8 cellular contexts compared by ENCODE assay signal in the genomic region with DNA sequence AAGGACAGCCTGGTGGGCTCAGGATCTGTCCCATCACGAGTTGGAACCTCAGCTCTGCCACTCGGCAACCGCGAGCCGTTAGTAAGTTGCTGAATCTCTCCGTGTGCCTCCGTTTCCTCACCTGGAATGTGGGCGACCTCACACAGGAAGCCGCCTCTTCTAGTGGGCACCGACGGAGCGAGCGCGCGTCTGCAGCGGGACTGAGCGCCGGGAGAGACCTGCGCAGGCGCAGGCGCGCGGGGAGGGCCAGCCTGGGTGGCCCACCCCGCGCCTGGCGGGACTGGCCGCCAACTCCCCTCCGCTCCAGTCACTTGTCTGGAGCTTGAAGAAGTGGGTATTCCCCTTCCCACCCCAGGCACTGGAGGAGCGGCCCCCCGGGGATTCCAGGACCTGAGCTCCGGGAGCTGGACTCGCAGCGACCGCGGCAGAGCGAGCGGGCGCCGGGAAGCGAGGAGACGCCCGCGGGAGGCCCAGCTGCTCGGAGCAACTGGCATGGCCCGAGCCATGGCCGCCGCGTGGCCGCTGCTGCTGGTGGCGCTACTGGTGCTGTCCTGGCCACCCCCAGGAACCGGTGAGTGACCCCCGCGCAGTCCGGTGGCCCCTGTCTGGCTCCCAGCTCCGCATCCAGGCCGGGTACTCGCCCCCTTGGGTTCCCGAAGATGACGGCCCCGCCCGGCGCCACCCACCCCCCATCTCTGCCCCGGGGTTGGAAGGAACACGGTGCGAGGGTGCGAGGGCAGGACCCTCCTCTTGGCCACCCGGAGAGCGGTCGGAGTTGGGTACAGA. TPM values are rescaled to one million over a fixed set of nuclear protein-coding genes. Genes with fewer than 3 reads are reported as not detected.
DNase-seq lines count a peak whose midpoint lies in the region; ATAC-seq and TF ChIP-seq lines count a peak whose summit lies in the region.

A gene with protein sequence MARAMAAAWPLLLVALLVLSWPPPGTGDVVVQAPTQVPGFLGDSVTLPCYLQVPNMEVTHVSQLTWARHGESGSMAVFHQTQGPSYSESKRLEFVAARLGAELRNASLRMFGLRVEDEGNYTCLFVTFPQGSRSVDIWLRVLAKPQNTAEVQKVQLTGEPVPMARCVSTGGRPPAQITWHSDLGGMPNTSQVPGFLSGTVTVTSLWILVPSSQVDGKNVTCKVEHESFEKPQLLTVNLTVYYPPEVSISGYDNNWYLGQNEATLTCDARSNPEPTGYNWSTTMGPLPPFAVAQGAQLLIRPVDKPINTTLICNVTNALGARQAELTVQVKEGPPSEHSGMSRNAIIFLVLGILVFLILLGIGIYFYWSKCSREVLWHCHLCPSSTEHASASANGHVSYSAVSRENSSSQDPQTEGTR (plus strand): TSS at position 306 of the 786 bp plus-strand sequence. CDS start 187 bp downstream, at position 493.

- peak; percentile 96 to 97 for ATAC-seq in lower lobe of right lung

- no peaks in the 10 kb centered on the region for H3K4me1 ChIP-seq in endodermal cell (ENCODE audit: control insufficient read depth, insufficient read depth, low read length)
- H3K4me1 ChIP-seq in lower lobe of right lung: peaks cover 33% of the 10 kb centered on the region

- TF ChIP-seq CTCF in endodermal cell (conservative IDR thresholded peaks at IDR 0.05) (peak; percentile 22), lower lobe of right lung (IDR thresholded peaks at IDR 0.05) (no peak)

- H3K4me3 Mint-ChIP-seq in endodermal cell: peak within 1 kb of the TSS; percentile 82

- H3K27me3 Mint-ChIP-seq in endodermal cell (ENCODE audit: insufficient read depth): peaks cover 17% of the 10 kb centered on the region

- intact Hi-C loops in lower lobe of right lung (cut with DNase I): no loop called here

- H3K36me3 ChIP-seq in endodermal cell (ENCODE audit: control insufficient read depth, insufficient read depth, low read length) (peaks cover 18% of the 10 kb centered on the region), lower lobe of right lung (peaks cover 12% of the 10 kb centered on the region)

- H3K4me3 ChIP-seq in endodermal cell (ENCODE audit: low read length): peak within 1 kb of the TSS; percentile 96
- H3K4me3 ChIP-seq in lower lobe of right lung: peak within 1 kb of the TSS; percentile 85

- peaks cover 11% of the 10 kb centered on the region for H3K4me1 Mint-ChIP-seq in endodermal cell

- H3K27me3 ChIP-seq in endodermal cell (ENCODE audit: control insufficient read depth, insufficient read depth, low read length, poor library complexity, severe bottlenecking) (no peaks in the 10 kb centered on the region), lower lobe of right lung (ENCODE audit: low read depth) (no peaks in the 10 kb centered on the region)

- 1 to 2% methylated on average over 32 to 69 of the region's 69 CpGs for WGBS in endodermal cell (ENCODE audit: insufficient coverage in 1 of 2, insufficient read length in 1 of 2), 2 experiments

- no peaks in the 10 kb centered on the region for H3K9me3 ChIP-seq in endodermal cell (ENCODE audit: control insufficient read depth, low read length)
- no peaks in the 10 kb centered on the region for H3K9me3 ChIP-seq in lower lobe of right lung

- H3K27ac Mint-ChIP-seq in endodermal cell: peak within 1 kb of the TSS; percentile 93

- peak; percentile 58 for DNase-seq in NCI-H1436 (lab: John Stamatoyannopoulos, UW)
- DNase-seq in NCI-H1436 treated with DMSO at 0.1 percent for 48 hours (lab: John Stamatoyannopoulos, UW): no peak
- DNase-seq in NCI-H2227 (lab: John Stamatoyannopoulos, UW; ENCODE audit: unreplicated experiment): peak; percentile 74
- peak; percentile 51 to 62 for DNase-seq in activated CD4-positive, alpha-beta T cell treated with anti-CD3 and anti-CD28 coated beads, Interleukin-2, amount 50 U/mL, for 48 hours
- peak; percentile 88 for DNase-seq in endodermal cell
- peak; percentile 86 for DNase-seq in lower lobe of right lung
- peak; percentile 13 for DNase-seq in stimulated activated CD4-positive, alpha-beta T cell treated with anti-CD3 and anti-CD28 coated beads, Interleukin-4, amount 100 ng/mL, for 24 hours
- DNase-seq in NCI-H2107 treated with DMSO at 0.1 percent for 48 hours (lab: John Stamatoyannopoulos, UW; ENCODE audit: unreplicated experiment): no peak

- H3K27ac ChIP-seq in endodermal cell (ENCODE audit: low read depth, low read length) (peak within 1 kb of the TSS; percentile 47), lower lobe of right lung (peak within 1 kb of the TSS; percentile 87)

- peaks cover 22% of the 10 kb centered on the region for H3K36me3 Mint-ChIP-seq in endodermal cell (ENCODE audit: low read depth)

- peak within 1 kb of the TSS; percentile 76 for H3K9ac ChIP-seq in endodermal cell (ENCODE audit: extremely low read depth, low read length, poor library complexity, severe bottlenecking)

- H3K9me3 Mint-ChIP-seq in endodermal cell: no peaks in the 10 kb centered on the region

RNA-seq across cellular contexts. Expression of the gene that starts here (rescaled TPM):
- total RNA-seq in endodermal cell: 10 to 100 TPM; 21.2 to 31.6 TPM
- 18.2 TPM for polyA plus RNA-seq in endodermal cell (2013, experiment 1 of 2)
- polyA plus RNA-seq in endodermal cell (2013, experiment 2 of 2): 17.4 TPM
- total RNA-seq in lower lobe of right lung: 35.0 TPM

Comparison
In these comparisons a context has a peak if more than half of its experiments do, and no peak if none do; other contexts are left out.
1. DNase-seq: peak in NCI-H1436 (single experiment), NCI-H2227 (single experiment), activated CD4-positive, alpha-beta T cell treated with anti-CD3 and anti-CD28 coated beads, Interleukin-2, amount 50 U/mL, for 48 hours (2 of 2), endodermal cell (single experiment), lower lobe of right lung (single experiment) and stimulated activated CD4-positive, alpha-beta T cell treated with anti-CD3 and anti-CD28 coated beads, Interleukin-4, amount 100 ng/mL, for 24 hours (single experiment); none in NCI-H1436 treated with DMSO at 0.1 percent for 48 hours (single experiment) and NCI-H2107 treated with DMSO at 0.1 percent for 48 hours (single experiment).